ENCODE assay signal across 1 cellular context in the genomic region with DNA sequence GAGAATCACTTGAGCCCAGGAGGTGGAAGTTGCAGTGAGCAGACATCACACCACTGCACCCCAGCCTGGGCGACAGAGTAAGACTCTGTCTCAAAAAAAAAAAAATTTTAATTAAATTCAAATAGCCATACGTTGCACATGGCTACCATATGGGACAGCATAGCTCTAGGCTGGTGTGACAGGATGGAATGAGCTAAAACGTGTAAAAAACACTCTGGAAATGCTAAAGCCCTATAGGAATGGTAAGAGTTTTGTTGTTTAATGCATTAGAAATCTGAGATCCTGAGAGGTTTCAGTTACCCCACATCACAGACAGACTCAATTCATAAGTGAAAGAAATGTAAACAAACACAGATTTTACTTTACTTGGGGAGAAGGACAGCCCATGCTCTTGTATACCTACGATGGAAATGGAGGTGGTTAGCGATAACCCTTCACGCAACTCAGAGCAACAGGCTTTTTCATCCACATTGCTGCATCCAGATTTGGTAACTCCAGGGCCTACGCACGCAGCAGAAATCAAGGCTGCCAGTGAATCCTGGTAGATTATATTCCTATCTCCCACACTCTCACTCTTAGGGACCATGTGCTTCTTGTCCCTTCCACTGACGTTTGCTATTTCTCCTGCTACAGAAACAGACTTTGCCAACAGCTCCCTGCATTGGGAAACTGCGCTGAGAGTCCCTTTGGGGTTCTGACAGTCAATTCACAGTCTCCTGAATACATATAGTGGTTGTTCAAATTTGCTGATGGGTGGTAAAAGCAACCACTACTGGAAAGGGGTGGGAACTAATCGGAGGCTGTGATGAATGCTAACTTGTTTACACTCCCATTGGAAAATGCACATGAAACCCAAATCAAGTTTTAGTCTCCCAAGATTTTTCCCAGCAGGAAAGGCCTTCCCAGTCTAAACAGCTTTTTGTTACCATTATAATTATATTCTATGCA.
TF ChIP-seq lines count a peak whose summit lies in the region.

No MANE protein-coding gene starts in this region.

TF ChIP-seq in HEK293, 187 proteins besides CTCF, POLR2A, EP300 and RAD21 (continued from another document):
- TF ChIP-seq, protein P1, sequence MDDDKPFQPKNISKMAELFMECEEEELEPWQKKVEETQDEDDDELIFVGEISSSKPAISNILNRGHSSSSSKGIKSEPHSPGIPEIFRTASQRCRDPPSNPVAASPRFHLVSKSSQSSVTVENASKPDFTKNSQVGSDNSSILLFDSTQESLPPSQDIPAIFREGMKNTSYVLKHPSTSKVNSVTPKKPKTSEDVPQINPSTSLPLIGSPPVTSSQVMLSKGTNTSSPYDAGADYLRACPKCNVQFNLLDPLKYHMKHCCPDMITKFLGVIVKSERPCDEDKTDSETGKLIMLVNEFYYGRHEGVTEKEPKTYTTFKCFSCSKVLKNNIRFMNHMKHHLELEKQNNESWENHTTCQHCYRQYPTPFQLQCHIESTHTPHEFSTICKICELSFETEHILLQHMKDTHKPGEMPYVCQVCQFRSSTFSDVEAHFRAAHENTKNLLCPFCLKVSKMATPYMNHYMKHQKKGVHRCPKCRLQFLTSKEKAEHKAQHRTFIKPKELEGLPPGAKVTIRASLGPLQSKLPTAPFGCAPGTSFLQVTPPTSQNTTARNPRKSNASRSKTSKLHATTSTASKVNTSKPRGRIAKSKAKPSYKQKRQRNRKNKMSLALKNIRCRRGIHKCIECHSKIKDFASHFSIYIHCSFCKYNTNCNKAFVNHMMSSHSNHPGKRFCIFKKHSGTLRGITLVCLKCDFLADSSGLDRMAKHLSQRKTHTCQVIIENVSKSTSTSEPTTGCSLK (tag by site-specific recombination; IDR thresholded peaks at IDR 0.05): no peak
- TF ChIP-seq PRDM1 (tag by site-specific recombination; IDR thresholded peaks at IDR 0.05) (peak; percentile 53; the same call in 1 of the 2 replicates), ZFHX2 (tag by site-specific recombination; conservative IDR thresholded peaks at IDR 0.05) (no peak), SCRT2 (tag by site-specific recombination; IDR thresholded peaks at IDR 0.05) (peak; percentile 82), PRDM4 (tag by site-specific recombination; IDR thresholded peaks at IDR 0.05) (peak; percentile 76)
- TF ChIP-seq, protein P2, sequence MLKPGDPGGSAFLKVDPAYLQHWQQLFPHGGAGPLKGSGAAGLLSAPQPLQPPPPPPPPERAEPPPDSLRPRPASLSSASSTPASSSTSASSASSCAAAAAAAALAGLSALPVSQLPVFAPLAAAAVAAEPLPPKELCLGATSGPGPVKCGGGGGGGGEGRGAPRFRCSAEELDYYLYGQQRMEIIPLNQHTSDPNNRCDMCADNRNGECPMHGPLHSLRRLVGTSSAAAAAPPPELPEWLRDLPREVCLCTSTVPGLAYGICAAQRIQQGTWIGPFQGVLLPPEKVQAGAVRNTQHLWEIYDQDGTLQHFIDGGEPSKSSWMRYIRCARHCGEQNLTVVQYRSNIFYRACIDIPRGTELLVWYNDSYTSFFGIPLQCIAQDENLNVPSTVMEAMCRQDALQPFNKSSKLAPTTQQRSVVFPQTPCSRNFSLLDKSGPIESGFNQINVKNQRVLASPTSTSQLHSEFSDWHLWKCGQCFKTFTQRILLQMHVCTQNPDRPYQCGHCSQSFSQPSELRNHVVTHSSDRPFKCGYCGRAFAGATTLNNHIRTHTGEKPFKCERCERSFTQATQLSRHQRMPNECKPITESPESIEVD (tag by site-specific recombination; IDR thresholded peaks at IDR 0.05): peak; percentile 41; the same call in 1 of the 2 replicates
